In the genomic region with DNA sequence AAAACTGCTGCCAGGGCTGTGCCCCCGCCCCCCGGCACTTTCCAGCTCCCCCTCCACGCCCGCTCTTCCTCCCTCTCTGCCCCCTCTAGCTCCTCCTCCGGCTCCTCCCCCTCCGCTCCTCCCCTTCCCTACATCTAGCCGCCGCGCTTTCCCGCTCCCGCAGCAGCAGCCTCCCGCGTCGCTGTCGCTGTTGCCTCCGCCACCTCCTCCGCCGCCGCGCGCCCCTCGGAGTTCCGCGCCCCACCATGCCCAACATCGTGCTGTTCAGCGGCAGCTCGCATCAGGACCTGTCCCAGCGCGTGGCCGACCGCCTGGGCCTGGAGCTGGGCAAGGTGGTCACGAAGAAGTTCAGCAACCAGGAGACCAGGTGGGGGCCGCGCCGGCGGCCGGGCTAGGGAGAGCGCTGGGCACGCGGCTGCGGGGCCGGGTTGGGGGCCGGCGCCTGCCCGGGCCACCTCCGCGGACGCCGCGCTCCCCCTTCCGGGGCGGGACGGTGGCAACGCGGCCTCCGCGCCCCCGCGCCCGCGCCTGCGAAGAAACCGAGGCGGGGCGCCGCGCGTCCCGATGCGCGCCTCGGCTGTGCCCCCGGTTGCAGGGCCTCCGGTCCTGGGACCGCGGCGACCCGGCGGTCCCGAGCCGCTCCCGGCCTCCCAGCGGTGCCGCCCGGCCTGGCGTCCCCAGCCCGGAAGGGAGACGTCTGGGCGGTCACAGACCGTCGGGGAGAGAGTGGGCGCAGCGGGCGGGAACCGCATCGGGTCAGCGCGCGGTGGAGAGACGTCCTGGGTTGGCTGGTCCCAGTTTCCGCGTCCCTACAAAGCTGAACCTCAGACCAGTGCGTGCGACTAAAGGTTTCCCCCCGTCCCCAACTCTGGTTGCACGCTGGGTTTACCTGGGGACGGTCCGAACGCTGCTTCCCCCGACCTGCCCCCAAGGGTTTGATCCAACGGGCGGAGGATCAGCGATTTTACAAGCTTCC, we compare ENCODE assay signal across 8 cellular contexts. TPM values are rescaled to one million over a fixed set of nuclear protein-coding genes. Genes with fewer than 3 reads are reported as not detected.
A peak's percentile ranks its signal among the peaks of the same experiment; 100 is the strongest.
DNase-seq lines count a peak whose midpoint lies in the region; ATAC-seq and TF ChIP-seq lines count a peak whose summit lies in the region.

Gene PRPS2, plus strand, starts transcription at position 160 of the 976 bp plus-strand sequence. Its CDS starts 86 bp downstream, at position 246.

- H2AFZ ChIP-seq in Loucy (ENCODE audit: low read length) = peak within 1 kb of the TSS; percentile 92
- peak within 1 kb of the TSS; percentile 71 for H2AFZ ChIP-seq in hepatocyte

- H3K9me2 ChIP-seq in Loucy (replicated peaks; ENCODE audit: low read depth, low read length) = no peaks in the 10 kb centered on the region
- no peaks in the 10 kb centered on the region for H3K9me2 ChIP-seq in hepatocyte (replicated peaks; ENCODE audit: insufficient read depth)

- H3K36me3 ChIP-seq in Loucy (ENCODE audit: insufficient read depth, low read length) = no peaks in the 10 kb centered on the region
- H3K36me3 ChIP-seq in hepatocyte (replicated peaks; ENCODE audit: insufficient read depth, low read depth) = no peaks in the 10 kb centered on the region

- intact Hi-C loops in sciatic nerve (cut with DNase I) = no loop called here

- H3K27me3 ChIP-seq in Loucy (ENCODE audit: insufficient read depth, low read length, poor library complexity, severe bottlenecking) (no peaks in the 10 kb centered on the region), hepatocyte (no peaks in the 10 kb centered on the region)

- no peaks in the 10 kb centered on the region for H3K27me3 Mint-ChIP-seq in T-helper 17 cell

- H3K4me1 Mint-ChIP-seq in T-helper 17 cell = peaks cover 7% of the 10 kb centered on the region

- H3K4me2 ChIP-seq in Loucy (ENCODE audit: low read depth, low read length, poor library complexity, severe bottlenecking) (peak within 1 kb of the TSS; percentile 75), hepatocyte (peak within 1 kb of the TSS; percentile 80)

- H3K27ac Mint-ChIP-seq in T-helper 17 cell = peak within 1 kb of the TSS; percentile 78

- no peaks in the 10 kb centered on the region for H3K36me3 Mint-ChIP-seq in T-helper 17 cell (ENCODE audit: low read depth)

- TF ChIP-seq CTCF in Loucy (conservative IDR thresholded peaks at IDR 0.05; ENCODE audit: low read length) (no peak), hepatocyte (IDR thresholded peaks at IDR 0.05; ENCODE audit: poor library complexity) (no peak)

- H3K79me2 ChIP-seq in Loucy (ENCODE audit: insufficient read depth, low read length) (peaks cover 43% of the 10 kb centered on the region), hepatocyte (peaks cover 14% of the 10 kb centered on the region)

- peak within 1 kb of the TSS; percentile 87 for H3K4me3 Mint-ChIP-seq in T-helper 17 cell

- peaks cover 10% of the 10 kb centered on the region for H4K20me1 ChIP-seq in Loucy (ENCODE audit: insufficient read depth, low read length, poor library complexity, severe bottlenecking)
- no peaks in the 10 kb centered on the region for H4K20me1 ChIP-seq in hepatocyte (ENCODE audit: insufficient read depth, poor library complexity, severe bottlenecking)

- 54% methylated on average over 74 of the region's 113 CpGs for WGBS in hepatocyte (ENCODE audit: low lambda C conversion rate, missing lambda C conversion rate)

- peak within 1 kb of the TSS; percentile 73 for H3K9ac ChIP-seq in Loucy (ENCODE audit: low read depth, low read length, poor library complexity, severe bottlenecking)

- H3K9me3 ChIP-seq in Loucy (ENCODE audit: insufficient read depth, low read depth, low read length) = no peaks in the 10 kb centered on the region
- no peaks in the 10 kb centered on the region for H3K9me3 ChIP-seq in T-helper 17 cell (ENCODE audit: control insufficient read depth, low read length, poor library complexity, severe bottlenecking)
- H3K9me3 ChIP-seq in hepatocyte (ENCODE audit: low read depth) = no peaks in the 10 kb centered on the region

- H3K4me1 ChIP-seq in Loucy (ENCODE audit: insufficient read depth, low read length, poor library complexity, severe bottlenecking) = peaks cover 21% of the 10 kb centered on the region
- no peaks in the 10 kb centered on the region for H3K4me1 ChIP-seq in hepatocyte (ENCODE audit: insufficient read depth)

- H3K27ac ChIP-seq in hepatocyte = peak within 1 kb of the TSS; percentile 55

- H3F3A ChIP-seq in Loucy (ENCODE audit: low read depth) = no peaks in the 10 kb centered on the region

- H3K4me3 ChIP-seq in Loucy (ENCODE audit: low read length, poor library complexity, severe bottlenecking) = peak within 1 kb of the TSS; percentile 80
- peak within 1 kb of the TSS; percentile 83 for H3K4me3 ChIP-seq in hepatocyte

- peak; percentile 80 for ATAC-seq in GM21737 (IDR thresholded peaks at IDR 0.05; ENCODE audit: unreplicated experiment)
- peak; percentile 94 for ATAC-seq in T-helper 17 cell
- peak; percentile 95 for ATAC-seq in sciatic nerve
- no peak for ATAC-seq in GM18861 (IDR thresholded peaks at IDR 0.05; ENCODE audit: unreplicated experiment)

- peak; percentile 65 for DNase-seq in Daoy (ENCODE audit: low read depth)
- peak; percentile 27 to 59 (median 55) for DNase-seq in T-helper 17 cell
- peak in 51 of 56 donors; percentile 1 to 68 (median 25) for DNase-seq in amygdala (lab: John Stamatoyannopoulos, UW)
- DNase-seq in hepatocyte (ENCODE audit: low spot score) = peak; percentile 69
- DNase-seq in sciatic nerve (ENCODE audit: low spot score) = peak; percentile 83

RNA-seq across cellular contexts. Expression of gene PRPS2, which starts in this region (rescaled TPM):
- total RNA-seq in Daoy (2014; rRNA removed; shearing (Covaris generic)) = 38.6 and 45.5 TPM in 2 replicates
- total RNA-seq in T-helper 17 cell (10 to 100 TPM; 16.8 to 21.3 TPM), hepatocyte (52.9 and 60.8 TPM in 2 replicates), sciatic nerve (45.1 TPM)
- polyA plus RNA-seq in hepatocyte = 58.2 and 64.1 TPM in 2 replicates

Comparison
In these comparisons a context has a peak if more than half of its experiments do, and no peak if none do; other contexts are left out.
1. DNase-seq: peak in every context shown above with its lines; median percentile 83 in sciatic nerve; 69 in hepatocyte; 65 in Daoy; 55 in T-helper 17 cell; 25 in amygdala.